Comparison of ENCODE assay signal across 7 cellular contexts in genomic region chr1:155599828-155600572, GRCh38. TPM values are rescaled to one million over a fixed set of nuclear protein-coding genes. Genes with fewer than 3 reads are reported as not detected.
A peak's percentile ranks its signal among the peaks of the same experiment; 100 is the strongest.
DNase-seq lines count a peak whose midpoint lies in the region; ATAC-seq, FAIRE-seq and TF ChIP-seq lines count a peak whose summit lies in the region.
"Not testable (repeated sequence)": the region's sequence is repeated elsewhere in the genome, so short reads cannot be mapped to it uniquely, and the experiment has no call there.

No MANE protein-coding gene starts in this region.

- not testable (repeated sequence) for H3K9me3 ChIP-seq in Caco-2; RWPE2 (ENCODE audit: severe bottlenecking); K562 (replicated peaks; ENCODE audit: control insufficient read depth, insufficient read depth, low read depth, low read length); endodermal cell (ENCODE audit: control insufficient read depth, low read length); keratinocyte (ENCODE audit: control insufficient read depth, low read depth, low read length); neural progenitor cell (ENCODE audit: low read depth)

- not testable (repeated sequence) for TF ChIP-seq EP300 in K562 (IDR thresholded peaks at IDR 0.05; ENCODE audit: low read length)

- H3K9me3 Mint-ChIP-seq in Caco-2 (ENCODE audit: unreplicated experiment); HFFc6; endodermal cell; neural progenitor cell: not testable (repeated sequence)

- not testable (repeated sequence) for H3K9me1 ChIP-seq in K562 (ENCODE audit: control insufficient read depth, insufficient read depth, low read length); keratinocyte (ENCODE audit: control insufficient read depth, extremely low read depth, insufficient read depth, low read length)

- not testable (repeated sequence) for TF ChIP-seq RAD21 in K562 (CRISPR knock-in tag; conservative IDR thresholded peaks at IDR 0.05 in 1 of 2, IDR thresholded peaks at IDR 0.05 in 1 of 2)

- not testable (repeated sequence) for H4K20me1 ChIP-seq in K562 (replicated peaks; ENCODE audit: control insufficient read depth, insufficient read depth, low read length); keratinocyte (ENCODE audit: control insufficient read depth, extremely low read depth, insufficient read depth, low read length); neural progenitor cell (ENCODE audit: low read depth)

- peak overlapping the region; percentile 23 for H3K27ac ChIP-seq in RWPE2 (ENCODE audit: poor library complexity, severe bottlenecking)
- H3K27ac ChIP-seq in K562 (ENCODE audit: extremely low read depth, low read depth, low read length); endodermal cell (ENCODE audit: low read depth, low read length); neural progenitor cell: not testable (repeated sequence)
- peak overlapping the region; percentile 49 for H3K27ac ChIP-seq in keratinocyte (ENCODE audit: control insufficient read depth, insufficient read depth, low read length)

- 7% methylated on average over 6 of the region's 12 CpGs for WGBS in K562 (ENCODE audit: insufficient coverage, low coverage, missing lambda C conversion rate)
- 32 to 38% methylated on average over 3 to 11 of the region's 12 CpGs for WGBS in endodermal cell (ENCODE audit: insufficient coverage in 1 of 2, insufficient read length in 1 of 2), 2 experiments

- FAIRE-seq in K562 (lab: Jason Lieb, UNC); keratinocyte (lab: Jason Lieb, UNC): not testable (repeated sequence)

- H3K4me2 ChIP-seq in K562 (ENCODE audit: insufficient read depth, low read length) (peak overlapping the region; percentile 18; the same call in 1 of the 2 replicates), keratinocyte (ENCODE audit: control insufficient read depth, extremely low read depth, insufficient read depth, low read depth, low read length) (peak overlapping the region; percentile 27), neural progenitor cell (peak overlapping the region; percentile 36)

- H3K36me3 Mint-ChIP-seq in Caco-2 (ENCODE audit: insufficient read depth, unreplicated experiment); HFFc6 (ENCODE audit: low read depth); endodermal cell (ENCODE audit: low read depth); neural progenitor cell: not testable (repeated sequence)

- TF ChIP-seq CTCF in Caco-2 (IDR thresholded peaks at IDR 0.05; ENCODE audit: insufficient read depth in 1 of 2, low read depth in 1 of 2, low read length in 1 of 2, severe bottlenecking in 1 of 2, unreplicated experiment in 1 of 2); HFFc6 (IDR thresholded peaks at IDR 0.05); RWPE2 (IDR thresholded peaks at IDR 0.05; ENCODE audit: poor library complexity, severe bottlenecking); K562 (IDR thresholded peaks at IDR 0.05 in 2 of 3, conservative IDR thresholded peaks at IDR 0.05 in 1 of 3; ENCODE audit: insufficient read depth in 2 of 3, low read depth in 1 of 3, low read length in 3 of 3); endodermal cell (conservative IDR thresholded peaks at IDR 0.05); keratinocyte (optimal IDR thresholded peaks at IDR 0.05 in 1 of 3, IDR thresholded peaks at IDR 0.05 in 1 of 3, conservative IDR thresholded peaks at IDR 0.05 in 1 of 3; ENCODE audit: extremely low read depth in 1 of 3, insufficient read depth in 2 of 3, low read length in 3 of 3); neural progenitor cell (IDR thresholded peaks at IDR 0.05): not testable (repeated sequence)

- not testable (repeated sequence) for H3K36me3 ChIP-seq in Caco-2 (ENCODE audit: control insufficient read depth, insufficient read depth, low read length); RWPE2 (ENCODE audit: low read depth); K562 (ENCODE audit: control insufficient read depth, insufficient read depth, low read length); endodermal cell (ENCODE audit: control insufficient read depth, insufficient read depth, low read length); keratinocyte (ENCODE audit: control insufficient read depth in 2 of 2, extremely low read depth in 1 of 2, insufficient read depth in 2 of 2, low read length in 2 of 2); neural progenitor cell

- not testable (repeated sequence) for H3K4me1 Mint-ChIP-seq in Caco-2 (ENCODE audit: low read depth, unreplicated experiment)
- H3K4me1 Mint-ChIP-seq in HFFc6 (ENCODE audit: low read depth) (peaks cover 23% of the 10 kb centered on the region), endodermal cell (peaks cover 16% of the 10 kb centered on the region), neural progenitor cell (peaks cover 36% of the 10 kb centered on the region)

- ATAC-seq in RWPE2 (ENCODE audit: low read depth); K562: not testable (repeated sequence)

- CTCF ChIA-PET in Caco-2 (lab: Charles Lee); K562 (lab: Yijun Ruan, JAX; ENCODE audit: low intra/inter-chr PET ratio): not testable (repeated sequence)

- H3K4me1 ChIP-seq in Caco-2; K562 (replicated peaks in 1 of 2; ENCODE audit: control insufficient read depth in 2 of 2, insufficient read depth in 2 of 2, low read length in 2 of 2); endodermal cell (ENCODE audit: control insufficient read depth, insufficient read depth, low read length); neural progenitor cell: not testable (repeated sequence)
- H3K4me1 ChIP-seq in RWPE2 (ENCODE audit: insufficient read depth, poor library complexity, severe bottlenecking) = peaks cover 11% of the 10 kb centered on the region
- H3K4me1 ChIP-seq in keratinocyte (ENCODE audit: control insufficient read depth, extremely low read depth, insufficient read depth, low read length) = peaks cover 15% of the 10 kb centered on the region

- POLR2A ChIA-PET in Caco-2 (lab: Charles Lee); K562 (lab: Yijun Ruan, JAX): not testable (repeated sequence)

- H3F3A ChIP-seq in neural progenitor cell (ENCODE audit: low read depth) = peaks cover 10% of the 10 kb centered on the region

- intact Hi-C loops in Caco-2 (cut with micrococcal nuclease; ENCODE audit: unreplicated experiment) = loop anchor here (10.0 kb wide), 1 partner anchor 275 kb away; the partner anchor contains the start of gene RUSC1
- intact Hi-C loops in K562 (cut with micrococcal nuclease) = loop anchor here (10.0 kb wide), 2 partner anchors 275 to 505 kb away; partner anchors contain the start of gene RUSC1

- H3K4me3 ChIP-seq in Caco-2 (ENCODE audit: low read depth, low read length); RWPE2 (ENCODE audit: severe bottlenecking); K562; endodermal cell (ENCODE audit: low read length); keratinocyte (ENCODE audit: control insufficient read depth in 2 of 3, extremely low read depth in 1 of 3, insufficient read depth in 2 of 3, low read depth in 1 of 3, low read length in 3 of 3): not testable (repeated sequence)
- H3K4me3 ChIP-seq in neural progenitor cell = peak overlapping the region; percentile 9

- dilution Hi-C loops in keratinocyte (cut with MboI; ENCODE audit: extremely low pct_ligation_motif_present, low sequenced_read_pairs) = not testable (repeated sequence)

- peak overlapping the region; percentile 78 for H2AFZ ChIP-seq in K562 (ENCODE audit: low read depth, low read length)
- H2AFZ ChIP-seq in keratinocyte (ENCODE audit: control insufficient read depth, low read length) = peak overlapping the region; percentile 58
- H2AFZ ChIP-seq in neural progenitor cell (replicated peaks) = not testable (repeated sequence)

- not testable (repeated sequence) for H3K27me3 Mint-ChIP-seq in Caco-2 (ENCODE audit: insufficient read depth, unreplicated experiment); HFFc6 (ENCODE audit: insufficient read depth); endodermal cell (ENCODE audit: insufficient read depth); neural progenitor cell (ENCODE audit: insufficient read depth, low read depth)

- H3K79me2 ChIP-seq in K562 (ENCODE audit: control insufficient read depth, insufficient read depth, low read length); keratinocyte (ENCODE audit: control insufficient read depth, insufficient read depth, low read length); neural progenitor cell (ENCODE audit: low read depth): not testable (repeated sequence)

- not testable (repeated sequence) for BruUV-seq in Caco-2 (replicated peaks; lab: Mats Ljungman, UMichigan); K562 (replicated peaks; lab: Mats Ljungman, UMichigan)

- DNase-seq in Caco-2 = peak in 1 of 2 experiments; percentile 16
- peak; percentile 8 for DNase-seq in HFFc6
- DNase-seq in RWPE2 (ENCODE audit: low spot score); K562 (ENCODE audit: extremely low read depth in 1 of 4, low spot score in 3 of 4); endodermal cell; keratinocyte (ENCODE audit: low read depth, low spot score); neural progenitor cell (ENCODE audit: low spot score): not testable (repeated sequence)

- H3K27me3 ChIP-seq in Caco-2 (replicated peaks; ENCODE audit: control insufficient read depth, insufficient read depth, low read length); RWPE2 (ENCODE audit: insufficient read depth, poor library complexity, severe bottlenecking); K562 (ENCODE audit: control insufficient read depth in 2 of 2, insufficient read depth in 2 of 2, low read length in 2 of 2); endodermal cell (ENCODE audit: control insufficient read depth, insufficient read depth, low read length, poor library complexity, severe bottlenecking); keratinocyte (ENCODE audit: control insufficient read depth, extremely low read depth, insufficient read depth, low read length); neural progenitor cell: not testable (repeated sequence)

- not testable (repeated sequence) for H3K27ac Mint-ChIP-seq in Caco-2 (ENCODE audit: unreplicated experiment)
- H3K27ac Mint-ChIP-seq in HFFc6 = peak overlapping the region; percentile 86
- H3K27ac Mint-ChIP-seq in endodermal cell = peak overlapping the region; percentile 64
- H3K27ac Mint-ChIP-seq in neural progenitor cell = peak overlapping the region; percentile 76

- peak overlapping the region; percentile 39 for H3K4me3 Mint-ChIP-seq in Caco-2 (ENCODE audit: unreplicated experiment)
- peak overlapping the region; percentile 79 for H3K4me3 Mint-ChIP-seq in HFFc6
- H3K4me3 Mint-ChIP-seq in endodermal cell = peak overlapping the region; percentile 35
- H3K4me3 Mint-ChIP-seq in neural progenitor cell = peak overlapping the region; percentile 29

- H3K9ac ChIP-seq in K562 (ENCODE audit: insufficient read depth in 1 of 2, low read depth in 2 of 2, low read length in 2 of 2); endodermal cell (ENCODE audit: extremely low read depth, low read length, poor library complexity, severe bottlenecking); neural progenitor cell: not testable (repeated sequence)
- peak overlapping the region; percentile 15 for H3K9ac ChIP-seq in keratinocyte (ENCODE audit: control insufficient read depth, extremely low read depth, insufficient read depth, low read length)

- TF ChIP-seq POLR2A in K562 (conservative IDR thresholded peaks at IDR 0.05) = not testable (repeated sequence)

- in situ Hi-C loops in K562 (cut with MboI) = loop anchor here (5.0 to 10.0 kb wide), 3 partner anchors 345 to 505 kb away; partner anchors contain the start of genes ENTREP3, MTX1 and THBS3

RNA-seq across cellular contexts. Expression of gene MSTO1, which starts 10.0 kb away (rescaled TPM):
- 64.3 and 65.3 TPM in 2 replicates for total RNA-seq in Caco-2 (2022)
- 10 to 100 TPM; 34.8 to 40.5 (median 37.5) TPM for total RNA-seq in HFFc6 (2021; fragmentation: NEBNext Ultra II Directional; extraction: Animal tissue kit (Norgen Biotek cat#: 25700))
- total RNA-seq in K562 (2011; cell fraction: chromatin; rRNA removed; ENCODE audit: low replicate concordance) = 343 and 576 TPM in 2 replicates
- 343 and 349 TPM in 2 replicates for total RNA-seq in K562 (2011; cell fraction: nucleolus; rRNA removed)
- 217 and 256 TPM in 2 replicates for total RNA-seq in K562 (2011; cell fraction: nucleoplasm; rRNA removed)
- total RNA-seq in K562 (2014; rRNA removed) = 48.0 and 55.8 TPM in 2 replicates
- 42.6 and 44.9 TPM in 2 replicates for total RNA-seq in K562 (2014; rRNA removed; fragmentation: Illumina TruSeq; extraction: Trizol)
- total RNA-seq in K562 (2015; rRNA removed; fragmentation: Illumina TruSeq; extraction: Trizol) = 45.2 and 47.3 TPM in 2 replicates
- total RNA-seq in K562 (2021) = 67.6 and 71.1 TPM in 2 replicates
- 37.6 and 56.2 TPM in 2 replicates for polyA plus RNA-seq in K562 (2011; rRNA removed)
- polyA plus RNA-seq in K562 (2011; cell fraction: cytosol; rRNA removed) = 29.5 and 46.2 TPM in 2 replicates
- polyA plus RNA-seq in K562 (2011; cell fraction: nucleus; rRNA removed) = 499 and 561 TPM in 2 replicates
- 58.5 and 64.0 TPM in 2 replicates for polyA plus RNA-seq in K562 (2012)
- polyA plus RNA-seq in K562 (2014; fragmentation: Illumina TruSeq; extraction: Trizol) = 55.4 and 58.5 TPM in 2 replicates
- polyA plus RNA-seq in K562 (2014; fragmentation: Nextera tagmentation; extraction: Ambion mirVana) = 10 to 100 TPM; 18.8 to 21.6 TPM
- 56.7 and 69.0 TPM in 2 replicates for polyA plus RNA-seq in K562 (2014; rRNA removed)
- polyA minus RNA-seq in K562 (2011; rRNA and poly(A)+ RNA removed) = 45.9 and 57.2 TPM in 2 replicates
- polyA minus RNA-seq in K562 (2011; cell fraction: cytosol; rRNA and poly(A)+ RNA removed) = 16.1 and 22.0 TPM in 2 replicates
- 194 and 218 TPM in 2 replicates for polyA minus RNA-seq in K562 (2011; cell fraction: nucleus; rRNA and poly(A)+ RNA removed)
- 10 to 100 TPM; 57.0 to 74.7 TPM for total RNA-seq in endodermal cell
- polyA plus RNA-seq in endodermal cell (2013, experiment 1 of 2) = 56.1 TPM
- 45.9 TPM for polyA plus RNA-seq in endodermal cell (2013, experiment 2 of 2)
- polyA plus RNA-seq in keratinocyte = 25.4 to 41.1 TPM (median 30.5 TPM) in 3 replicates
- polyA plus RNA-seq in keratinocyte (2011; ENCODE audit: low read depth) = 10.1 TPM
- 22.3 and 23.0 TPM in 2 replicates for polyA plus RNA-seq in keratinocyte (2011; cell fraction: cytosol; rRNA removed)
- 78.4 and 94.8 TPM in 2 replicates for polyA plus RNA-seq in keratinocyte (2011; cell fraction: nucleus; rRNA removed)
- polyA plus RNA-seq in keratinocyte (2012; ENCODE audit: low replicate concordance) = 22.1 and 44.4 TPM in 2 replicates
- 39.8 to 71.2 TPM (median 42.2 TPM) in 3 replicates for polyA minus RNA-seq in keratinocyte
- 19.4 TPM for polyA minus RNA-seq in keratinocyte (2011; cell fraction: cytosol; rRNA and poly(A)+ RNA removed)
- polyA minus RNA-seq in keratinocyte (2011; cell fraction: nucleus; rRNA and poly(A)+ RNA removed) = 32.3 and 42.7 TPM in 2 replicates
- 36.6 and 45.9 TPM in 2 replicates for total RNA-seq in neural progenitor cell (ENCODE audit: low replicate concordance)

RNA-seq across cellular contexts. Expression of gene ASH1L, which starts 37.4 kb away (rescaled TPM):
- total RNA-seq in Caco-2 (2022) (39.4 and 45.1 TPM in 2 replicates), K562 (2014; rRNA removed) (10.7 and 12.7 TPM in 2 replicates), K562 (2014; rRNA removed; fragmentation: Illumina TruSeq; extraction: Trizol) (17.2 and 19.1 TPM in 2 replicates), K562 (2015; rRNA removed; fragmentation: Illumina TruSeq; extraction: Trizol) (23.3 and 24.2 TPM in 2 replicates), K562 (2021) (20.2 and 22.7 TPM in 2 replicates), endodermal cell (10 to 100 TPM; 34.5 to 37.0 TPM), neural progenitor cell (ENCODE audit: low replicate concordance) (27.4 and 42.1 TPM in 2 replicates)
- 10 to 100 TPM; 25.7 to 32.5 (median 26.7) TPM for total RNA-seq in HFFc6 (2021; fragmentation: NEBNext Ultra II Directional; extraction: Animal tissue kit (Norgen Biotek cat#: 25700))
- total RNA-seq in K562 (2011; cell fraction: chromatin; rRNA removed; ENCODE audit: low replicate concordance) = 72.5 and 248 TPM in 2 replicates
- total RNA-seq in K562 (2011; cell fraction: nucleolus; rRNA removed) = 35.7 and 56.7 TPM in 2 replicates
- 84.0 and 86.9 TPM in 2 replicates for total RNA-seq in K562 (2011; cell fraction: nucleoplasm; rRNA removed)
- polyA plus RNA-seq in K562 (2011; rRNA removed) (16.7 and 18.6 TPM in 2 replicates), K562 (2014; fragmentation: Illumina TruSeq; extraction: Trizol) (11.9 and 14.6 TPM in 2 replicates), K562 (2014; fragmentation: Nextera tagmentation; extraction: Ambion mirVana) (1 to 10 TPM; 2.0 to 6.0 TPM), K562 (2014; rRNA removed) (8.8 and 11.4 TPM in 2 replicates), keratinocyte (12.1 to 14.2 TPM (median 13.8 TPM) in 3 replicates)
- polyA plus RNA-seq in K562 (2011; cell fraction: cytosol; rRNA removed) = 9.3 and 12.1 TPM in 2 replicates
- polyA plus RNA-seq in K562 (2011; cell fraction: nucleus; rRNA removed) = 36.7 and 37.9 TPM in 2 replicates
- 8.7 and 11.7 TPM in 2 replicates for polyA plus RNA-seq in K562 (2012)
- 54.6 and 68.2 TPM in 2 replicates for polyA minus RNA-seq in K562 (2011; rRNA and poly(A)+ RNA removed)
- polyA minus RNA-seq in K562 (2011; cell fraction: cytosol; rRNA and poly(A)+ RNA removed) = 15.4 and 19.6 TPM in 2 replicates
- 38.5 and 74.9 TPM in 2 replicates for polyA minus RNA-seq in K562 (2011; cell fraction: nucleus; rRNA and poly(A)+ RNA removed)
- polyA plus RNA-seq in endodermal cell (2013, experiment 1 of 2) = 13.1 TPM
- polyA plus RNA-seq in endodermal cell (2013, experiment 2 of 2) = 13.8 TPM
- 31.4 TPM for polyA plus RNA-seq in keratinocyte (2011; ENCODE audit: low read depth)
- polyA plus RNA-seq in keratinocyte (2011; cell fraction: cytosol; rRNA removed) = 6.0 and 10.5 TPM in 2 replicates
- polyA plus RNA-seq in keratinocyte (2011; cell fraction: nucleus; rRNA removed) = 38.8 and 39.7 TPM in 2 replicates
- 9.4 and 11.5 TPM in 2 replicates for polyA plus RNA-seq in keratinocyte (2012; ENCODE audit: low replicate concordance)
- 11.8 to 43.8 TPM (median 22.1 TPM) in 3 replicates for polyA minus RNA-seq in keratinocyte
- 9.6 TPM for polyA minus RNA-seq in keratinocyte (2011; cell fraction: cytosol; rRNA and poly(A)+ RNA removed)
- polyA minus RNA-seq in keratinocyte (2011; cell fraction: nucleus; rRNA and poly(A)+ RNA removed) = 34.3 and 70.6 TPM in 2 replicates

Comparison
In these comparisons a context has a peak if more than half of its experiments do, and no peak if none do; other contexts are left out.
1. H3K4me3 Mint-ChIP-seq: peak in every context shown above with its lines; median percentile 79 in HFFc6; 39 in Caco-2; 35 in endodermal cell; 29 in neural progenitor cell.